1 cellular context compared by ENCODE assay signal in genomic region chr5:65481171-65481575, GRCh38.
TF ChIP-seq lines count a peak whose summit lies in the region.

No MANE protein-coding gene starts in this region.

TF ChIP-seq in neural cell, 6 proteins besides CTCF, POLR2A, EP300 and RAD21 (continued from another document):
- no peak for TF ChIP-seq MXI1 (conservative IDR thresholded peaks at IDR 0.05; ENCODE audit: poor library complexity, severe bottlenecking)
- TF ChIP-seq POLR2AphosphoS5 (IDR thresholded peaks at IDR 0.05), result no peak
